Comparison of ENCODE assay signal across 11 cellular contexts in the genomic region with DNA sequence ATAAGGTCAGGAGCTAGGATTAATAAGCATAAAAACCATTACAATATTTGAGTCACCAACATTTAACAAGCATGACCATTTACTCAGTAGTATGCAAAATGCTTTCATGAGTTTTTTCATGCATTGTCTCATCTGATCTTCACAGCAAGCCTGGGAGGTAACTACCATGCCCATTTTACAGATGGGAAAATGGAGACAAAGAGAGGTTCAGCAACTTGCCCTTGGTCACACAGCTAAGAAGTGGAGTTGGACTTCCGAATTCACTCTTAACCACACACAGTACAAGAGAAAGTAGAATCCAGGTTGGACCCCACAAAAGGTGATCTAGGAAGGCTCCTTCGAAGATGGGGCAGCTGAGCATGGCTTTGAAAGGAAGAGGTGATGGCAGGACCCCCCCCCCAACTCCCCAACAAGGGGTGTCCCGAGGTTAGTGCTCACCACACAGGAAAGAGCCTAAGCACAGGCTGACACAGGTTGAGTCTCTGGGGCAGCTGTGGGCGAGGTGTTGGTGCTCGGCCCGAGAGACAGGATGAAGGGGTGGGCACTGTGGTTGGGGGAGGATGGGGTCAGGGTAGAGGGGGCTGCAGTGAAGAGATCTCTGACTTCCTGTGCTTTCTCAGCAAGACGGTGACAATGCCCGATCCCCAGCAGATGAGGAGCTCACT.
A peak's percentile ranks its signal among the peaks of the same experiment; 100 is the strongest.
DNase-seq lines count a peak whose midpoint lies in the region; ATAC-seq and TF ChIP-seq lines count a peak whose summit lies in the region.
"Had no signal": no experiment of that assay in that cellular context is flagged by ENCODE, and none has a peak within 500 bp of the region (broad histone marks: within the 10 kb centered on the region; RNA-seq: fewer than 3 reads in every experiment).

No MANE protein-coding gene starts in this region.

- no peaks in the 10 kb centered on the region for H3K27me3 Mint-ChIP-seq in activated CD4-positive, alpha-beta T cell treated with anti-CD3 and anti-CD28 coated beads for 36 hours
- no peaks in the 10 kb centered on the region for H3K27me3 Mint-ChIP-seq in activated CD8-positive, alpha-beta memory T cell treated with anti-CD3 and anti-CD28 coated beads, Interleukin-2, amount 10 ng/mL, durations not matched to agents 7 days and 5 days
- peaks cover 20% of the 10 kb centered on the region for H3K27me3 Mint-ChIP-seq in endothelial cell (ENCODE audit: unreplicated experiment)
- H3K27me3 Mint-ChIP-seq in stimulated activated naive CD8-positive, alpha-beta T cell treated with anti-CD3 and anti-CD28 coated beads, Interleukin-15, amount 100 ng/mL, for 72 hours = no peaks in the 10 kb centered on the region

- H3K36me3 Mint-ChIP-seq in activated CD4-positive, alpha-beta T cell treated with anti-CD3 and anti-CD28 coated beads for 36 hours (ENCODE audit: low read depth) = peaks cover 5% of the 10 kb centered on the region
- H3K36me3 Mint-ChIP-seq in activated CD8-positive, alpha-beta memory T cell treated with anti-CD3 and anti-CD28 coated beads, Interleukin-2, amount 10 ng/mL, durations not matched to agents 7 days and 5 days = peaks cover 55% of the 10 kb centered on the region
- H3K36me3 Mint-ChIP-seq in endothelial cell (ENCODE audit: low read depth, unreplicated experiment) = peaks cover 50% of the 10 kb centered on the region

- H3K4me1 Mint-ChIP-seq in activated CD4-positive, alpha-beta T cell treated with anti-CD3 and anti-CD28 coated beads for 36 hours = peaks cover 72% of the 10 kb centered on the region
- peaks cover 96% of the 10 kb centered on the region for H3K4me1 Mint-ChIP-seq in activated CD8-positive, alpha-beta memory T cell treated with anti-CD3 and anti-CD28 coated beads, Interleukin-2, amount 10 ng/mL, durations not matched to agents 7 days and 5 days
- peaks cover 41% of the 10 kb centered on the region for H3K4me1 Mint-ChIP-seq in endothelial cell (ENCODE audit: unreplicated experiment)
- H3K4me1 Mint-ChIP-seq in stimulated activated naive CD8-positive, alpha-beta T cell treated with anti-CD3 and anti-CD28 coated beads, Interleukin-15, amount 100 ng/mL, for 72 hours = peaks cover 99% of the 10 kb centered on the region

- TF ChIP-seq CTCF in endothelial cell (IDR thresholded peaks at IDR 0.05; ENCODE audit: unreplicated experiment) = no peak

- peak; percentile 19 for ATAC-seq in activated CD4-positive, alpha-beta T cell treated with anti-CD3 and anti-CD28 coated beads for 36 hours
- peak; percentile 56 for ATAC-seq in activated CD8-positive, alpha-beta memory T cell treated with anti-CD3 and anti-CD28 coated beads, Interleukin-2, amount 10 ng/mL, durations not matched to agents 7 days and 5 days
- ATAC-seq in stimulated activated naive CD8-positive, alpha-beta T cell treated with anti-CD3 and anti-CD28 coated beads, Interleukin-15, amount 100 ng/mL, for 72 hours = peak; percentile 78
- ATAC-seq in GM18520 (IDR thresholded peaks at IDR 0.05; ENCODE audit: unreplicated experiment) (no peak), HG02763 (IDR thresholded peaks at IDR 0.05; ENCODE audit: unreplicated experiment) (no peak), HG02973 (IDR thresholded peaks at IDR 0.05; ENCODE audit: unreplicated experiment) (no peak)
- ATAC-seq: A549 had no signal

- intact Hi-C loops in activated CD4-positive, alpha-beta T cell treated with anti-CD3 and anti-CD28 coated beads for 36 hours (cut with DNase I, micrococcal nuclease) = loop anchor here in 1 of 2 experiments (2.0 kb wide), 1 partner anchor 106 kb away; no protein-coding TSS in a partner anchor

- no peak overlapping the region for H3K4me3 Mint-ChIP-seq in activated CD4-positive, alpha-beta T cell treated with anti-CD3 and anti-CD28 coated beads for 36 hours
- H3K4me3 Mint-ChIP-seq in activated CD8-positive, alpha-beta memory T cell treated with anti-CD3 and anti-CD28 coated beads, Interleukin-2, amount 10 ng/mL, durations not matched to agents 7 days and 5 days = peak overlapping the region; percentile 55
- H3K4me3 Mint-ChIP-seq in endothelial cell (ENCODE audit: unreplicated experiment) = peak overlapping the region; percentile 5
- H3K4me3 Mint-ChIP-seq in stimulated activated naive CD8-positive, alpha-beta T cell treated with anti-CD3 and anti-CD28 coated beads, Interleukin-15, amount 100 ng/mL, for 72 hours = peak overlapping the region; percentile 58 to 66
- H3K4me3 Mint-ChIP-seq: endodermal cell had no signal

- H3K9me3 Mint-ChIP-seq in activated CD4-positive, alpha-beta T cell treated with anti-CD3 and anti-CD28 coated beads for 36 hours (ENCODE audit: low read depth) = no peaks in the 10 kb centered on the region
- no peaks in the 10 kb centered on the region for H3K9me3 Mint-ChIP-seq in activated CD8-positive, alpha-beta memory T cell treated with anti-CD3 and anti-CD28 coated beads, Interleukin-2, amount 10 ng/mL, durations not matched to agents 7 days and 5 days (ENCODE audit: low read depth)
- no peaks in the 10 kb centered on the region for H3K9me3 Mint-ChIP-seq in endothelial cell (ENCODE audit: unreplicated experiment)
- no peaks in the 10 kb centered on the region for H3K9me3 Mint-ChIP-seq in stimulated activated naive CD8-positive, alpha-beta T cell treated with anti-CD3 and anti-CD28 coated beads, Interleukin-15, amount 100 ng/mL, for 72 hours
- H3K9me3 Mint-ChIP-seq: endodermal cell had no signal

- POLR2A ChIA-PET in activated CD4-positive, alpha-beta T cell treated with anti-CD3 and anti-CD28 coated beads for 36 hours (lab: Charles Lee) = interaction anchor here (0.7 kb wide), 1 partner anchor 33 kb away, joined by 3 read pairs; no protein-coding TSS in a partner anchor

- H3K27ac Mint-ChIP-seq in activated CD4-positive, alpha-beta T cell treated with anti-CD3 and anti-CD28 coated beads for 36 hours = peak overlapping the region; percentile 70
- H3K27ac Mint-ChIP-seq in activated CD8-positive, alpha-beta memory T cell treated with anti-CD3 and anti-CD28 coated beads, Interleukin-2, amount 10 ng/mL, durations not matched to agents 7 days and 5 days = peak overlapping the region; percentile 90
- peak overlapping the region; percentile 57 for H3K27ac Mint-ChIP-seq in endothelial cell (ENCODE audit: unreplicated experiment)
- H3K27ac Mint-ChIP-seq in stimulated activated naive CD8-positive, alpha-beta T cell treated with anti-CD3 and anti-CD28 coated beads, Interleukin-15, amount 100 ng/mL, for 72 hours = peak overlapping the region; percentile 61 to 87

- peak; percentile 42 for DNase-seq in activated CD4-positive, alpha-beta T cell treated with anti-CD3 and anti-CD28 coated beads for 36 hours
- DNase-seq in activated CD4-positive, alpha-beta T cell treated with anti-CD3 and anti-CD28 coated beads for 1 hour = no peak
- DNase-seq in activated CD8-positive, alpha-beta memory T cell treated with anti-CD3 and anti-CD28 coated beads, Interleukin-2, amount 10 ng/mL, durations not matched to agents 7 days and 5 days = peak; percentile 88
- no peak for DNase-seq in endothelial cell (ENCODE audit: low spot score)
- DNase-seq in stimulated activated naive CD8-positive, alpha-beta T cell treated with anti-CD3 and anti-CD28 coated beads, Interleukin-15, amount 100 ng/mL, for 72 hours = peak; percentile 43 to 69
- DNase-seq: endodermal cell, SHP77 had no signal

- CTCF ChIA-PET in activated CD4-positive, alpha-beta T cell treated with anti-CD3 and anti-CD28 coated beads for 36 hours (lab: Charles Lee) = no interaction called here
- CTCF ChIA-PET in activated CD8-positive, alpha-beta memory T cell treated with anti-CD3 and anti-CD28 coated beads, Interleukin-2, amount 10 ng/mL, durations not matched to agents 7 days and 5 days (lab: Charles Lee) = interaction anchor here (0.7 to 2.6 kb wide), 9 partner anchors 10 to 111 kb away, joined by 3 to 19 read pairs (median 4); partner anchors contain the start of gene PREX1

Comparison
In these comparisons a context has a peak if more than half of its experiments do, and no peak if none do; other contexts are left out.
1. DNase-seq: peak in activated CD4-positive, alpha-beta T cell treated with anti-CD3 and anti-CD28 coated beads for 36 hours (single experiment), activated CD8-positive, alpha-beta memory T cell treated with anti-CD3 and anti-CD28 coated beads, Interleukin-2, amount 10 ng/mL, durations not matched to agents 7 days and 5 days (single experiment) and stimulated activated naive CD8-positive, alpha-beta T cell treated with anti-CD3 and anti-CD28 coated beads, Interleukin-15, amount 100 ng/mL, for 72 hours (2 of 2); none in activated CD4-positive, alpha-beta T cell treated with anti-CD3 and anti-CD28 coated beads for 1 hour (single experiment) and endothelial cell (single experiment).
2. ATAC-seq: peak in activated CD4-positive, alpha-beta T cell treated with anti-CD3 and anti-CD28 coated beads for 36 hours (single experiment), activated CD8-positive, alpha-beta memory T cell treated with anti-CD3 and anti-CD28 coated beads, Interleukin-2, amount 10 ng/mL, durations not matched to agents 7 days and 5 days (single experiment) and stimulated activated naive CD8-positive, alpha-beta T cell treated with anti-CD3 and anti-CD28 coated beads, Interleukin-15, amount 100 ng/mL, for 72 hours (single experiment); none in GM18520 (single experiment), HG02763 (single experiment) and HG02973 (single experiment).
3. Peak in every context shown above with its lines, with median percentiles within 50 percentile points of each other: H3K27ac Mint-ChIP-seq.